In the genomic region with DNA sequence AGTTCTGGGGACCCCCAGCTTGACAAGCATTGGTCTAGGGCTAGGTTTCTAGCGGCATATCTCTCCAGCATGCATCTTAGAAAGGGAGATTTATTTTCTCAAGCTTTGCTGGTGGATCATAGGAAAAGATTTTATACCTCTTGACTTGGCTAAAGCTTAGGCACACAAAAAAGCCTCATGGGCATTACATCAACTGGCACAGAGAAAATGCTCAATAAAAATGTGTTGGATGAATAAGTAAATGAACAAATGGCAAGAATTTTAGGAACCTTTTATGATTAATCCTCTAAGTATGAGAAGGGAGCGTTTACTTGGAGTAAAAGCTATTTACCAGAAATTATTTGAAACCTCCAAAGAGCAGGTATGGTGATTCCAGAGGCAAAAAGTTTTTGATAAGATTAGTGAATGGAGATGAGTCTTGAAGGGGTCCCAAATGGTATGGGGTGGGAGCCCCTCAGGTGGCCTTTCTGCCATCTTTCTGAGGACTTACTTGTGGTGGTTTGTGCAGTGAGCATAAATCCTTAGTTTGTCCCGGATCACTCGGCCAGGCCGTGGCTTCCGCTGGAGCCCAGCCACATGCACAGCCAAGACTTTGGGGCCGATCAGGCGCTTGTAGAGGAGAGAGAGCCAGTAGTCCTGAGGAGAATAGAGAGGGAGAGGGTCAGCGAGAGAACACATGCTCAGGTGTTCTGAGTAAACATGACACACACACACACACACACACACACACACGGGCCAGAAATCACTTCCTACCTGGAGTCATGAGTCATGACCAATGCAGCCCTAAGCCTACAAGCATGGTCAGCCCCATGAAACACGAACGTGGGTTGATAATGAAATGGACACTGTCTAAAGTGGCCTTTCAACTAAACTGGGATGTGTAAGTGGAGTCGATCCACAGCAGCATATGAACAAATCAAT, we compare ENCODE assay signal across 1 cellular context.
TF ChIP-seq lines count a peak whose summit lies in the region.

No MANE protein-coding gene starts in this region.

TF ChIP-seq in HepG2, 621 proteins besides CTCF, POLR2A, EP300 and RAD21 (continued from another document and continues in another):
- TF ChIP-seq ARID2 (CRISPR knock-in tag; IDR thresholded peaks at IDR 0.05; ENCODE audit: borderline replicate concordance), result no peak
- no peak for TF ChIP-seq PLSCR1 (CRISPR knock-in tag; IDR thresholded peaks at IDR 0.05; ENCODE audit: borderline replicate concordance)
- no peak for TF ChIP-seq ZHX1 (CRISPR knock-in tag; IDR thresholded peaks at IDR 0.05; ENCODE audit: low read depth)
- TF ChIP-seq MXD4 (CRISPR knock-in tag; IDR thresholded peaks at IDR 0.05), result no peak
- TF ChIP-seq CBFB (CRISPR knock-in tag; IDR thresholded peaks at IDR 0.05), result no peak
- TF ChIP-seq KDM5B (CRISPR knock-in tag; IDR thresholded peaks at IDR 0.05; ENCODE audit: borderline replicate concordance), result no peak
- no peak for TF ChIP-seq SP2 (CRISPR knock-in tag; IDR thresholded peaks at IDR 0.05)
- no peak for TF ChIP-seq JUND (CRISPR knock-in tag; IDR thresholded peaks at IDR 0.05)
- peak; percentile 33; the same call in 1 of the 2 replicates for TF ChIP-seq MIER3 (CRISPR knock-in tag; IDR thresholded peaks at IDR 0.05; ENCODE audit: borderline replicate concordance)
- peak; percentile 45; the same call in 1 of the 2 replicates for TF ChIP-seq HMG20A (CRISPR knock-in tag; IDR thresholded peaks at IDR 0.05; ENCODE audit: borderline replicate concordance)
- no peak for TF ChIP-seq ZNF207 (IDR thresholded peaks at IDR 0.05; ENCODE audit: borderline replicate concordance)
- no peak for TF ChIP-seq ZNF607 (CRISPR knock-in tag; IDR thresholded peaks at IDR 0.05; ENCODE audit: borderline replicate concordance)
- TF ChIP-seq ZNF577 (CRISPR knock-in tag; IDR thresholded peaks at IDR 0.05; ENCODE audit: borderline replicate concordance, low read depth), result no peak
- no peak for TF ChIP-seq ZNF234 (CRISPR knock-in tag; conservative IDR thresholded peaks at IDR 0.05)
- TF ChIP-seq CEBPG (CRISPR knock-in tag; IDR thresholded peaks at IDR 0.05), result no peak
- no peak for TF ChIP-seq MAFF (IDR thresholded peaks at IDR 0.05; ENCODE audit: low read depth, low read length)
- TF ChIP-seq ZNF430 (CRISPR knock-in tag; IDR thresholded peaks at IDR 0.05), result no peak
- TF ChIP-seq ZNF670 (CRISPR knock-in tag; IDR thresholded peaks at IDR 0.05; ENCODE audit: borderline replicate concordance), result no peak
- no peak for TF ChIP-seq KAT7 (CRISPR knock-in tag; IDR thresholded peaks at IDR 0.05; ENCODE audit: borderline replicate concordance)
- no peak for TF ChIP-seq ZBTB42 (CRISPR knock-in tag; IDR thresholded peaks at IDR 0.05)
- TF ChIP-seq, protein P1, sequence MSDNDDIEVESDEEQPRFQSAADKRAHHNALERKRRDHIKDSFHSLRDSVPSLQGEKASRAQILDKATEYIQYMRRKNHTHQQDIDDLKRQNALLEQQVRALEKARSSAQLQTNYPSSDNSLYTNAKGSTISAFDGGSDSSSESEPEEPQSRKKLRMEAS (IDR thresholded peaks at IDR 0.05), result peak; percentile 56; the same call in 1 of the 2 replicates
- TF ChIP-seq, protein P2, sequence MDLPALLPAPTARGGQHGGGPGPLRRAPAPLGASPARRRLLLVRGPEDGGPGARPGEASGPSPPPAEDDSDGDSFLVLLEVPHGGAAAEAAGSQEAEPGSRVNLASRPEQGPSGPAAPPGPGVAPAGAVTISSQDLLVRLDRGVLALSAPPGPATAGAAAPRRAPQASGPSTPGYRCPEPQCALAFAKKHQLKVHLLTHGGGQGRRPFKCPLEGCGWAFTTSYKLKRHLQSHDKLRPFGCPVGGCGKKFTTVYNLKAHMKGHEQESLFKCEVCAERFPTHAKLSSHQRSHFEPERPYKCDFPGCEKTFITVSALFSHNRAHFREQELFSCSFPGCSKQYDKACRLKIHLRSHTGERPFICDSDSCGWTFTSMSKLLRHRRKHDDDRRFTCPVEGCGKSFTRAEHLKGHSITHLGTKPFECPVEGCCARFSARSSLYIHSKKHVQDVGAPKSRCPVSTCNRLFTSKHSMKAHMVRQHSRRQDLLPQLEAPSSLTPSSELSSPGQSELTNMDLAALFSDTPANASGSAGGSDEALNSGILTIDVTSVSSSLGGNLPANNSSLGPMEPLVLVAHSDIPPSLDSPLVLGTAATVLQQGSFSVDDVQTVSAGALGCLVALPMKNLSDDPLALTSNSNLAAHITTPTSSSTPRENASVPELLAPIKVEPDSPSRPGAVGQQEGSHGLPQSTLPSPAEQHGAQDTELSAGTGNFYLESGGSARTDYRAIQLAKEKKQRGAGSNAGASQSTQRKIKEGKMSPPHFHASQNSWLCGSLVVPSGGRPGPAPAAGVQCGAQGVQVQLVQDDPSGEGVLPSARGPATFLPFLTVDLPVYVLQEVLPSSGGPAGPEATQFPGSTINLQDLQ (CRISPR knock-in tag; IDR thresholded peaks at IDR 0.05), result no peak
- no peak for TF ChIP-seq MTA1 (CRISPR knock-in tag; IDR thresholded peaks at IDR 0.05; ENCODE audit: borderline replicate concordance)
- no peak for TF ChIP-seq ZNF333 (CRISPR knock-in tag; IDR thresholded peaks at IDR 0.05; ENCODE audit: borderline replicate concordance)
- no peak for TF ChIP-seq ZNF503 (CRISPR knock-in tag; IDR thresholded peaks at IDR 0.05)
- no peak for TF ChIP-seq ZNF781 (CRISPR knock-in tag; IDR thresholded peaks at IDR 0.05; ENCODE audit: borderline replicate concordance, not compliant biosample characterization)
- TF ChIP-seq, protein P3, sequence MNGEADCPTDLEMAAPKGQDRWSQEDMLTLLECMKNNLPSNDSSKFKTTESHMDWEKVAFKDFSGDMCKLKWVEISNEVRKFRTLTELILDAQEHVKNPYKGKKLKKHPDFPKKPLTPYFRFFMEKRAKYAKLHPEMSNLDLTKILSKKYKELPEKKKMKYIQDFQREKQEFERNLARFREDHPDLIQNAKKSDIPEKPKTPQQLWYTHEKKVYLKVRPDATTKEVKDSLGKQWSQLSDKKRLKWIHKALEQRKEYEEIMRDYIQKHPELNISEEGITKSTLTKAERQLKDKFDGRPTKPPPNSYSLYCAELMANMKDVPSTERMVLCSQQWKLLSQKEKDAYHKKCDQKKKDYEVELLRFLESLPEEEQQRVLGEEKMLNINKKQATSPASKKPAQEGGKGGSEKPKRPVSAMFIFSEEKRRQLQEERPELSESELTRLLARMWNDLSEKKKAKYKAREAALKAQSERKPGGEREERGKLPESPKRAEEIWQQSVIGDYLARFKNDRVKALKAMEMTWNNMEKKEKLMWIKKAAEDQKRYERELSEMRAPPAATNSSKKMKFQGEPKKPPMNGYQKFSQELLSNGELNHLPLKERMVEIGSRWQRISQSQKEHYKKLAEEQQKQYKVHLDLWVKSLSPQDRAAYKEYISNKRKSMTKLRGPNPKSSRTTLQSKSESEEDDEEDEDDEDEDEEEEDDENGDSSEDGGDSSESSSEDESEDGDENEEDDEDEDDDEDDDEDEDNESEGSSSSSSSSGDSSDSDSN (CRISPR knock-in tag; IDR thresholded peaks at IDR 0.05), result no peak
- TF ChIP-seq ZNF256 (CRISPR knock-in tag; conservative IDR thresholded peaks at IDR 0.05), result no peak
- no peak for TF ChIP-seq FLYWCH1 (CRISPR knock-in tag; IDR thresholded peaks at IDR 0.05)
- no peak for TF ChIP-seq PHF20 (CRISPR knock-in tag; IDR thresholded peaks at IDR 0.05)
- TF ChIP-seq JUNB (CRISPR knock-in tag; IDR thresholded peaks at IDR 0.05; ENCODE audit: borderline replicate concordance), result peak; percentile 29; the same call in 1 of the 2 replicates
- TF ChIP-seq, protein P4, sequence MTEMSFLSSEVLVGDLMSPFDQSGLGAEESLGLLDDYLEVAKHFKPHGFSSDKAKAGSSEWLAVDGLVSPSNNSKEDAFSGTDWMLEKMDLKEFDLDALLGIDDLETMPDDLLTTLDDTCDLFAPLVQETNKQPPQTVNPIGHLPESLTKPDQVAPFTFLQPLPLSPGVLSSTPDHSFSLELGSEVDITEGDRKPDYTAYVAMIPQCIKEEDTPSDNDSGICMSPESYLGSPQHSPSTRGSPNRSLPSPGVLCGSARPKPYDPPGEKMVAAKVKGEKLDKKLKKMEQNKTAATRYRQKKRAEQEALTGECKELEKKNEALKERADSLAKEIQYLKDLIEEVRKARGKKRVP (CRISPR knock-in tag; IDR thresholded peaks at IDR 0.05), result peak in 1 of 2 experiments; percentile 19; a peak in 1 of 4 replicates
- TF ChIP-seq, protein P5, sequence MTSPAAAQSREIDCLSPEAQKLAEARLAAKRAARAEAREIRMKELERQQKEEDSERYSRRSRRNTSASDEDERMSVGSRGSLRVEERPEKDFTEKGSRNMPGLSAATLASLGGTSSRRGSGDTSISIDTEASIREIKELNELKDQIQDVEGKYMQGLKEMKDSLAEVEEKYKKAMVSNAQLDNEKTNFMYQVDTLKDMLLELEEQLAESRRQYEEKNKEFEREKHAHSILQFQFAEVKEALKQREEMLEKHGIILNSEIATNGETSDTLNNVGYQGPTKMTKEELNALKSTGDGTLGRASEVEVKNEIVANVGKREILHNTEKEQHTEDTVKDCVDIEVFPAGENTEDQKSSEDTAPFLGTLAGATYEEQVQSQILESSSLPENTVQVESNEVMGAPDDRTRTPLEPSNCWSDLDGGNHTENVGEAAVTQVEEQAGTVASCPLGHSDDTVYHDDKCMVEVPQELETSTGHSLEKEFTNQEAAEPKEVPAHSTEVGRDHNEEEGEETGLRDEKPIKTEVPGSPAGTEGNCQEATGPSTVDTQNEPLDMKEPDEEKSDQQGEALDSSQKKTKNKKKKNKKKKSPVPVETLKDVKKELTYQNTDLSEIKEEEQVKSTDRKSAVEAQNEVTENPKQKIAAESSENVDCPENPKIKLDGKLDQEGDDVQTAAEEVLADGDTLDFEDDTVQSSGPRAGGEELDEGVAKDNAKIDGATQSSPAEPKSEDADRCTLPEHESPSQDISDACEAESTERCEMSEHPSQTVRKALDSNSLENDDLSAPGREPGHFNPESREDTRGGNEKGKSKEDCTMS (CRISPR knock-in tag; conservative IDR thresholded peaks at IDR 0.05), result no peak
- TF ChIP-seq ZFYVE20 (CRISPR knock-in tag; IDR thresholded peaks at IDR 0.05; ENCODE audit: borderline replicate concordance, low read depth), result no peak
- 0 out of 2 replicates have a peak, but pooled peaks have one; percentile 2 for TF ChIP-seq CREB1 (IDR thresholded peaks at IDR 0.05)
- TF ChIP-seq CREB1 (CRISPR knock-in tag; IDR thresholded peaks at IDR 0.05), result no peak
- TF ChIP-seq E2F5 (CRISPR knock-in tag; conservative IDR thresholded peaks at IDR 0.05), result no peak
- TF ChIP-seq, protein P6, sequence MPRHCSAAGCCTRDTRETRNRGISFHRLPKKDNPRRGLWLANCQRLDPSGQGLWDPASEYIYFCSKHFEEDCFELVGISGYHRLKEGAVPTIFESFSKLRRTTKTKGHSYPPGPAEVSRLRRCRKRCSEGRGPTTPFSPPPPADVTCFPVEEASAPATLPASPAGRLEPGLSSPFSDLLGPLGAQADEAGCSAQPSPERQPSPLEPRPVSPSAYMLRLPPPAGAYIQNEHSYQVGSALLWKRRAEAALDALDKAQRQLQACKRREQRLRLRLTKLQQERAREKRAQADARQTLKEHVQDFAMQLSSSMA (CRISPR knock-in tag; IDR thresholded peaks at IDR 0.05), result no peak
- TF ChIP-seq NKX3-1 (CRISPR knock-in tag; IDR thresholded peaks at IDR 0.05), result no peak
- TF ChIP-seq KLF13 (CRISPR knock-in tag; IDR thresholded peaks at IDR 0.05), result no peak
- no peak for TF ChIP-seq SMARCE1 (IDR thresholded peaks at IDR 0.05; ENCODE audit: borderline replicate concordance)
- no peak for TF ChIP-seq CHD2 (IDR thresholded peaks at IDR 0.05; ENCODE audit: low read depth, low read length)
- TF ChIP-seq PCBP2 (optimal IDR thresholded peaks at IDR 0.05; ENCODE audit: low read depth, low read length, poor library complexity, severe bottlenecking), result no peak
- TF ChIP-seq ZNF605 (CRISPR knock-in tag; IDR thresholded peaks at IDR 0.05), result no peak
- no peak for TF ChIP-seq ZNF160 (CRISPR knock-in tag; IDR thresholded peaks at IDR 0.05)
- no peak for TF ChIP-seq HNRNPH1 (optimal IDR thresholded peaks at IDR 0.05; ENCODE audit: low read depth, low read length)
- TF ChIP-seq JDP2 (CRISPR knock-in tag; IDR thresholded peaks at IDR 0.05; ENCODE audit: borderline replicate concordance), result no peak
- no peak for TF ChIP-seq TOPORS (CRISPR knock-in tag; IDR thresholded peaks at IDR 0.05)
- TF ChIP-seq ATM (IDR thresholded peaks at IDR 0.05; ENCODE audit: borderline replicate concordance), result no peak
